ENCODE assay signal across 17 cellular contexts in the genomic region with DNA sequence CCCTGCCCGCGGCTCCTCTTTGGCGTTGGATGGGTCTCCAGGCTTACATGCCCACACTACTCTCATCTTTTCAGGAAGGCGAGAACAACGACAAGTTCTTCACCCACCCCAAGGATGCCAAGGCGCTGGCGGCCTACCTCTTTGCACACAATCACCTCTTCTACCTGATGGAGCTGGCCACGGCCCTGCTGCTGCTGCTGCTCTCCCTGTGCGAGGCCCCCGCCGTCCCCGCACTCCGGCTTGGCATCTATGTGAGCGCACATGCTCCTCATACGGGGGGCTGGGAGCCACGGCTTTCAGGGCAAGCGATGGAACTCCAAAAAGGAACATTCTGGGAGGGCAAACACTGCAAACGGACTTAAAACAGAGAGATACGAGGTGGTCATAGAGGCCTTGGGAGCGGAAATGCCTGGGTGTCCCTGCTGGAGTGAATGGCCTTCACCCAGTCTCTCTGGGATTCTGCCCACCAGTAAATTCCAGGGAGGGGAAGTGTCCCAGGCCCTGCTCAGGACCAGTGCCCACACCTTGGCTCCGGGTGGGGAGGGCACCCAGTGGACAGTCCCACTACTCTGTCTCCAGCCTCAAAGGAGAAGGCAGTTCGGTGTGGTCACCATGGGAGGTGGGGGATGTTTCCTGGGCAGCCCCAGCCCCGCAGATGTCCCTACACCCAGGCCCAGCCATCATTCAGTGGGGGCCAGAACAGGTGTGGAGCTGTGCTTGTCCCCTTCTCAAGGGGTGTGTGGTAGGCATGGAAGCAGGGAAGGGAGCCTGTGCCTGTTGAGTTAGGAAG. TPM values are rescaled to one million over a fixed set of nuclear protein-coding genes. Genes with fewer than 3 reads are reported as not detected.
DNase-seq lines count a peak whose midpoint lies in the region; ATAC-seq and TF ChIP-seq lines count a peak whose summit lies in the region.
"Had no signal": no experiment of that assay in that cellular context is flagged by ENCODE, and none has a peak within 500 bp of the region (broad histone marks: within the 10 kb centered on the region; RNA-seq: fewer than 3 reads in every experiment).

No MANE protein-coding gene starts in this region.

- H3K9me3 Mint-ChIP-seq in WTC11 (no peaks in the 10 kb centered on the region), type B pancreatic cell (no peaks in the 10 kb centered on the region)
- no peaks in the 10 kb centered on the region for H3K9me3 Mint-ChIP-seq in naive thymus-derived CD4-positive, alpha-beta T cell
- H3K9me3 Mint-ChIP-seq: CD4-positive, CD25-positive, alpha-beta regulatory T cell; H9 had no signal

- no peak overlapping the region for H3K4me3 Mint-ChIP-seq in WTC11
- H3K4me3 Mint-ChIP-seq in naive thymus-derived CD4-positive, alpha-beta T cell, result peak overlapping the region in 1 of 10 donors; percentile 5
- no peak overlapping the region for H3K4me3 Mint-ChIP-seq in type B pancreatic cell
- H3K4me3 Mint-ChIP-seq: CD4-positive, CD25-positive, alpha-beta regulatory T cell; H9 had no signal

- H3K27ac Mint-ChIP-seq in WTC11 (peak overlapping the region; percentile 19; the same call in 1 of the 2 replicates), type B pancreatic cell (peak overlapping the region; percentile 21)
- peak overlapping the region in 5 of 9 donors; percentile 38 to 76 (median 65) for H3K27ac Mint-ChIP-seq in naive thymus-derived CD4-positive, alpha-beta T cell

- DNase-seq in right cardiac atrium, result peak in 2 of 3 donors; percentile 36 to 38
- DNase-seq in Right ventricle myocardium inferior (ENCODE audit: missing footprints), result no peak
- no peak for DNase-seq in WTC11 (ENCODE audit: low spot score)
- DNase-seq in naive thymus-derived CD4-positive, alpha-beta T cell, result no peak
- no peak for DNase-seq in type B pancreatic cell (ENCODE audit: extremely low spot score, unreplicated experiment)
- DNase-seq in iPS-NIHi11 (ENCODE audit: low spot score), result no peak
- no peak for DNase-seq in BE2C
- DNase-seq: ACHN; AML-193; Caco-2; CD4-positive, CD25-positive, alpha-beta regulatory T cell; H9; NCI-H187 treated with DMSO at 0.1 percent for 48 hours; NCI-H446; NCI-H69; NK-92 treated with Interleukin-12 subunit alpha and Interleukin-12 subunit beta, amount 100 ng/mL, for 24 hours; SIG-M5 had no signal

- peaks cover 6% of the 10 kb centered on the region for H3K4me1 ChIP-seq in right cardiac atrium (ENCODE audit: control insufficient read depth, insufficient read depth, low read length)
- H3K4me1 ChIP-seq in naive thymus-derived CD4-positive, alpha-beta T cell (ENCODE audit: control insufficient read depth in 2 of 2, insufficient read depth in 2 of 2, low read length in 2 of 2), result peaks cover 14 to 33% of the 10 kb centered on the region in 2 donors
- no peaks in the 10 kb centered on the region for H3K4me1 ChIP-seq in BE2C
- H3K4me1 ChIP-seq: Caco-2 had no signal

- ATAC-seq in right cardiac atrium (no peak), Right ventricle myocardium inferior (no peak), WTC11 (no peak)
- no peak for ATAC-seq in naive thymus-derived CD4-positive, alpha-beta T cell

- 96% methylated on average over 23 of the region's 23 CpGs for WGBS in right cardiac atrium

- intact Hi-C loops in right cardiac atrium (cut with DNase I) (no loop called here), Right ventricle myocardium inferior (cut with DNase I) (no loop called here)
- intact Hi-C loops in naive thymus-derived CD4-positive, alpha-beta T cell (cut with micrococcal nuclease), result no loop called here

- CTCF ChIA-PET in WTC11 (lab: Charles Lee), result interaction anchor here (0.6 kb wide), 1 partner anchor 128 kb away, joined by 3 read pairs; no protein-coding TSS in a partner anchor
- CTCF ChIA-PET in naive thymus-derived CD4-positive, alpha-beta T cell (lab: Charles Lee), result no interaction called here

- peaks cover 5% of the 10 kb centered on the region for H3K4me1 Mint-ChIP-seq in WTC11
- peaks cover 14 to 47% (median 34%) of the 10 kb centered on the region in 7 donors for H3K4me1 Mint-ChIP-seq in naive thymus-derived CD4-positive, alpha-beta T cell
- peaks cover 5% of the 10 kb centered on the region for H3K4me1 Mint-ChIP-seq in type B pancreatic cell (ENCODE audit: unreplicated experiment)

- TF ChIP-seq CTCF in WTC11 (IDR thresholded peaks at IDR 0.05), result no peak
- no peak for TF ChIP-seq CTCF in type B pancreatic cell (conservative IDR thresholded peaks at IDR 0.05)
- no peak for TF ChIP-seq CTCF in BE2C (IDR thresholded peaks at IDR 0.05; ENCODE audit: low read depth, low read length)

- H3K27me3 ChIP-seq in right cardiac atrium (ENCODE audit: control insufficient read depth, insufficient read depth) (no peaks in the 10 kb centered on the region), BE2C (no peaks in the 10 kb centered on the region)
- H3K27me3 ChIP-seq in naive thymus-derived CD4-positive, alpha-beta T cell (ENCODE audit: control insufficient read depth in 2 of 2, insufficient read depth in 2 of 2, low read length in 2 of 2), result no peaks in the 10 kb centered on the region

- H3K36me3 Mint-ChIP-seq in WTC11, result peaks cover 10% of the 10 kb centered on the region; the same call in 1 of the 2 replicates
- peaks cover 10 to 55% (median 37%) of the 10 kb centered on the region in 5 donors for H3K36me3 Mint-ChIP-seq in naive thymus-derived CD4-positive, alpha-beta T cell
- H3K36me3 Mint-ChIP-seq in type B pancreatic cell, result peaks cover 13% of the 10 kb centered on the region

- H3K9me3 ChIP-seq in right cardiac atrium (ENCODE audit: control insufficient read depth, low read length) (no peaks in the 10 kb centered on the region), BE2C (no peaks in the 10 kb centered on the region)
- no peaks in the 10 kb centered on the region for H3K9me3 ChIP-seq in naive thymus-derived CD4-positive, alpha-beta T cell (ENCODE audit: control insufficient read depth in 2 of 3, low read length in 3 of 3)
- H3K9me3 ChIP-seq: Caco-2 had no signal

- no peaks in the 10 kb centered on the region for H3K27me3 Mint-ChIP-seq in WTC11 (ENCODE audit: low read depth)
- no peaks in the 10 kb centered on the region for H3K27me3 Mint-ChIP-seq in naive thymus-derived CD4-positive, alpha-beta T cell
- H3K27me3 Mint-ChIP-seq in type B pancreatic cell, result no peaks in the 10 kb centered on the region
- H3K27me3 Mint-ChIP-seq: CD4-positive, CD25-positive, alpha-beta regulatory T cell had no signal

- POLR2A ChIA-PET in WTC11 (lab: Charles Lee), result no interaction called here
- POLR2A ChIA-PET in naive thymus-derived CD4-positive, alpha-beta T cell (lab: Charles Lee), result interaction anchor here (1.1 kb wide), 1 partner anchor 10 kb away, joined by 3 read pairs; no protein-coding TSS in a partner anchor

- H3K4me3 ChIP-seq in right cardiac atrium (ENCODE audit: low read length) (no peak overlapping the region), BE2C (ENCODE audit: low read depth, low read length) (no peak overlapping the region)
- no peak overlapping the region for H3K4me3 ChIP-seq in naive thymus-derived CD4-positive, alpha-beta T cell (ENCODE audit: low read length)

- no peak overlapping the region for H3K27ac ChIP-seq in right cardiac atrium (ENCODE audit: low read length)
- H3K27ac ChIP-seq in naive thymus-derived CD4-positive, alpha-beta T cell (ENCODE audit: low read depth, low read length), result no peak overlapping the region

- peaks cover 0 to 50% (median 13%) of the 10 kb centered on the region in 3 experiments for H3K36me3 ChIP-seq in naive thymus-derived CD4-positive, alpha-beta T cell (ENCODE audit: control insufficient read depth in 2 of 3, insufficient read depth in 3 of 3, low read length in 3 of 3)
- peaks cover 9% of the 10 kb centered on the region; the same call in 1 of the 2 replicates for H3K36me3 ChIP-seq in BE2C

TF ChIP-seq in WTC11, 78 proteins besides CTCF, POLR2A, EP300 and RAD21 (continues in another document):
- TF ChIP-seq, protein P1, sequence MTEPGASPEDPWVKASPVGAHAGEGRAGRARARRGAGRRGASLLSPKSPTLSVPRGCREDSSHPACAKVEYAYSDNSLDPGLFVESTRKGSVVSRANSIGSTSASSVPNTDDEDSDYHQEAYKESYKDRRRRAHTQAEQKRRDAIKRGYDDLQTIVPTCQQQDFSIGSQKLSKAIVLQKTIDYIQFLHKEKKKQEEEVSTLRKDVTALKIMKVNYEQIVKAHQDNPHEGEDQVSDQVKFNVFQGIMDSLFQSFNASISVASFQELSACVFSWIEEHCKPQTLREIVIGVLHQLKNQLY (CRISPR knock-in tag; IDR thresholded peaks at IDR 0.05), result no peak
- TF ChIP-seq, protein P2, sequence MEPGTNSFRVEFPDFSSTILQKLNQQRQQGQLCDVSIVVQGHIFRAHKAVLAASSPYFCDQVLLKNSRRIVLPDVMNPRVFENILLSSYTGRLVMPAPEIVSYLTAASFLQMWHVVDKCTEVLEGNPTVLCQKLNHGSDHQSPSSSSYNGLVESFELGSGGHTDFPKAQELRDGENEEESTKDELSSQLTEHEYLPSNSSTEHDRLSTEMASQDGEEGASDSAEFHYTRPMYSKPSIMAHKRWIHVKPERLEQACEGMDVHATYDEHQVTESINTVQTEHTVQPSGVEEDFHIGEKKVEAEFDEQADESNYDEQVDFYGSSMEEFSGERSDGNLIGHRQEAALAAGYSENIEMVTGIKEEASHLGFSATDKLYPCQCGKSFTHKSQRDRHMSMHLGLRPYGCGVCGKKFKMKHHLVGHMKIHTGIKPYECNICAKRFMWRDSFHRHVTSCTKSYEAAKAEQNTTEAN (CRISPR knock-in tag; IDR thresholded peaks at IDR 0.05), result no peak
- TF ChIP-seq, protein P3, sequence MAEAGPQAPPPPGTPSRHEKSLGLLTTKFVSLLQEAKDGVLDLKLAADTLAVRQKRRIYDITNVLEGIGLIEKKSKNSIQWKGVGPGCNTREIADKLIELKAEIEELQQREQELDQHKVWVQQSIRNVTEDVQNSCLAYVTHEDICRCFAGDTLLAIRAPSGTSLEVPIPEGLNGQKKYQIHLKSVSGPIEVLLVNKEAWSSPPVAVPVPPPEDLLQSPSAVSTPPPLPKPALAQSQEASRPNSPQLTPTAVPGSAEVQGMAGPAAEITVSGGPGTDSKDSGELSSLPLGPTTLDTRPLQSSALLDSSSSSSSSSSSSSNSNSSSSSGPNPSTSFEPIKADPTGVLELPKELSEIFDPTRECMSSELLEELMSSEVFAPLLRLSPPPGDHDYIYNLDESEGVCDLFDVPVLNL (CRISPR knock-in tag; IDR thresholded peaks at IDR 0.05; ENCODE audit: borderline replicate concordance, low read depth), result no peak
- TF ChIP-seq ELF4 (CRISPR knock-in tag; IDR thresholded peaks at IDR 0.05; ENCODE audit: low read depth), result no peak
- no peak for TF ChIP-seq JUN (CRISPR knock-in tag; IDR thresholded peaks at IDR 0.05)
- TF ChIP-seq CREB1 (CRISPR knock-in tag; IDR thresholded peaks at IDR 0.05), result no peak
- no peak for TF ChIP-seq EMX1 (CRISPR knock-in tag; IDR thresholded peaks at IDR 0.05)
- TF ChIP-seq NFATC4 (CRISPR knock-in tag; IDR thresholded peaks at IDR 0.05), result no peak

RNA-seq across cellular contexts. Expression of a gene that starts 45.0 kb away (rescaled TPM):
- 10 to 100 TPM; 73.8 to 96.1 (median 76.6) TPM for total RNA-seq in right cardiac atrium
- polyA plus RNA-seq in right cardiac atrium, result 43.1 TPM
- total RNA-seq in Right ventricle myocardium inferior, result 120 TPM
- 29.0 to 32.7 TPM (median 30.7 TPM) in 3 replicates for total RNA-seq in WTC11 (2021)
- 100 to 1,000 TPM in 3 of 5 experiments, 10 to 100 TPM in 2; 49.5 to 124 (median 107) TPM for total RNA-seq in naive thymus-derived CD4-positive, alpha-beta T cell
- polyA plus RNA-seq in naive thymus-derived CD4-positive, alpha-beta T cell, result 10 to 100 TPM; 15.3 to 31.2 TPM
- total RNA-seq in type B pancreatic cell (ENCODE audit: low replicate concordance), result 55.6 and 103 TPM in 2 replicates
- 24.5 TPM for polyA plus RNA-seq in BE2C (2012; ENCODE audit: insufficient read depth, insufficient read length, low read depth)

Comparison
In these comparisons a context has a peak if more than half of its experiments do, and no peak if none do; other contexts are left out.
1. DNase-seq: peak in right cardiac atrium (2 of 3); none in Right ventricle myocardium inferior (single experiment), WTC11 (single experiment), naive thymus-derived CD4-positive, alpha-beta T cell (0 of 9), type B pancreatic cell (single experiment), iPS-NIHi11 (single experiment) and BE2C (single experiment).
2. Peak in every context shown above with its lines, with median percentiles within 50 percentile points of each other: H3K27ac Mint-ChIP-seq.